In the genomic region with DNA sequence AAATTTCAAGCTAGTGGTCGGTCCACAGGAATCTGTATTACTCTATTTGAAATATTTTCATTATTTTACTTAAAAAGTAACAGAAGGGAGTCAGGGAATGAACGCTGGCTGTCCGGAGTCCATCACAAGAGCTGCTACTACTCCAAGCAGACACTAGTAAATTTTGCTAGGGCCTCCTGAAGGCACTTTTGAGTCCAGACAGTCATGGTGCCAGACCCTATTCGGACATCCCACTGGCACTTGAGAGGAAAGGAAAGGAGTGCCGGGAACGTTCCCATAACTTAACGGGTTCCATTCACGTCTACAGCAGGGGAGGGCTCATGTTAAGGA, we compare ENCODE assay signal across 8 cellular contexts. TPM values are rescaled to one million over a fixed set of nuclear protein-coding genes. Genes with fewer than 3 reads are reported as not detected.
A peak's percentile ranks its signal among the peaks of the same experiment; 100 is the strongest.
DNase-seq lines count a peak whose midpoint lies in the region; ATAC-seq and TF ChIP-seq lines count a peak whose summit lies in the region.

No MANE protein-coding gene starts in this region.

- TSS peak; percentile 86 for BruUV-seq in OCI-LY7 (replicated peaks; lab: Mats Ljungman, UMichigan)

- H3K27me3 ChIP-seq in esophagus (ENCODE audit: control insufficient read depth in 1 of 2, insufficient read depth in 2 of 2, low read length in 2 of 2) (no peaks in the 10 kb centered on the region), rectal smooth muscle tissue (ENCODE audit: control insufficient read depth, insufficient read depth, low read length) (no peaks in the 10 kb centered on the region)

- H3K9me3 ChIP-seq in OCI-LY7 (ENCODE audit: low read length) (no peaks in the 10 kb centered on the region), esophagus (ENCODE audit: control insufficient read depth in 2 of 2, insufficient read depth in 1 of 2, low read depth in 1 of 2, low read length in 1 of 2) (no peaks in the 10 kb centered on the region)

- peaks cover 49% of the 10 kb centered on the region for H3K4me1 Mint-ChIP-seq in activated CD8-positive, alpha-beta memory T cell treated with anti-CD3 and anti-CD28 coated beads, Interleukin-2, amount 10 ng/mL, durations not matched to agents 7 days and 5 days

- H2AFZ ChIP-seq in OCI-LY7 (ENCODE audit: low read length): peak overlapping the region; percentile 99

- peak overlapping the region; percentile 86 for H3K9ac ChIP-seq in rectal smooth muscle tissue (ENCODE audit: low read length)

- H3K27ac Mint-ChIP-seq in activated CD8-positive, alpha-beta memory T cell treated with anti-CD3 and anti-CD28 coated beads, Interleukin-2, amount 10 ng/mL, durations not matched to agents 7 days and 5 days: peak overlapping the region; percentile 95

- peaks cover 27% of the 10 kb centered on the region for H3K4me1 ChIP-seq in OCI-LY7 (ENCODE audit: insufficient read depth, low read length, poor library complexity, severe bottlenecking)
- H3K4me1 ChIP-seq in esophagus (ENCODE audit: control insufficient read depth in 2 of 2, insufficient read depth in 2 of 2, low read length in 1 of 2): no peaks in the 10 kb centered on the region
- H3K4me1 ChIP-seq in rectal smooth muscle tissue (ENCODE audit: control insufficient read depth, insufficient read depth, low read length): peaks cover 4% of the 10 kb centered on the region

- peaks cover 8% of the 10 kb centered on the region for H4K20me1 ChIP-seq in OCI-LY7 (ENCODE audit: insufficient read depth, low read length)

- POLR2A ChIA-PET in OCI-LY7 (lab: Charles Lee): interaction anchor here (0.8 to 2.3 kb wide), 10 partner anchors 10 to 465 kb away, joined by 3 to 8 read pairs (median 4); partner anchors contain the start of gene SNRPG

- no peaks in the 10 kb centered on the region for H3K9me3 Mint-ChIP-seq in activated CD8-positive, alpha-beta memory T cell treated with anti-CD3 and anti-CD28 coated beads, Interleukin-2, amount 10 ng/mL, durations not matched to agents 7 days and 5 days (ENCODE audit: low read depth)

- H3K27ac ChIP-seq in OCI-LY7 (ENCODE audit: low read depth, low read length, poor library complexity, severe bottlenecking) (peak overlapping the region; percentile 65), esophagus (ENCODE audit: low read depth in 2 of 2, low read length in 1 of 2) (peak overlapping the region; percentile 96 to 97), rectal smooth muscle tissue (ENCODE audit: low read depth, low read length) (peak overlapping the region; percentile 99)

- intact Hi-C loops in OCI-LY7 (cut with micrococcal nuclease; ENCODE audit: unreplicated experiment): loop anchor here (10.0 kb wide), 1 partner anchor 184 kb away; the partner anchor contains the start of gene AAK1

- WGBS in esophagus, 2 donors: 15% methylated on average over 8 of the region's 8 CpGs

- DNase-seq in activated CD8-positive, alpha-beta memory T cell treated with anti-CD3 and anti-CD28 coated beads, Interleukin-2, amount 10 ng/mL, durations not matched to agents 7 days and 5 days: no peak
- no peak for DNase-seq in activated CD8-positive, alpha-beta memory T cell treated with anti-CD3 and anti-CD28 coated beads for 24 hours
- DNase-seq in OCI-LY7 (ENCODE audit: low spot score) (no peak), NCI-H446 (lab: John Stamatoyannopoulos, UW) (no peak), DMS114 treated with DMSO at 0.1 percent for 48 hours (lab: John Stamatoyannopoulos, UW; ENCODE audit: unreplicated experiment) (no peak)

- H3K4me3 ChIP-seq in OCI-LY7 (ENCODE audit: low read depth, low read length, poor library complexity, severe bottlenecking) (peak overlapping the region; percentile 94), esophagus (ENCODE audit: low read depth in 1 of 2, low read length in 2 of 2) (peak overlapping the region; percentile 77 to 99), rectal smooth muscle tissue (ENCODE audit: low read length) (peak overlapping the region; percentile 76)

- H3K4me3 Mint-ChIP-seq in activated CD8-positive, alpha-beta memory T cell treated with anti-CD3 and anti-CD28 coated beads, Interleukin-2, amount 10 ng/mL, durations not matched to agents 7 days and 5 days: peak overlapping the region; percentile 88

- no peak for TF ChIP-seq CTCF in OCI-LY7 (conservative IDR thresholded peaks at IDR 0.05; ENCODE audit: low read length)

- H3K9me2 ChIP-seq in OCI-LY7 (ENCODE audit: insufficient read depth, low read length): no peaks in the 10 kb centered on the region

- H3K27me3 Mint-ChIP-seq in activated CD8-positive, alpha-beta memory T cell treated with anti-CD3 and anti-CD28 coated beads, Interleukin-2, amount 10 ng/mL, durations not matched to agents 7 days and 5 days: no peaks in the 10 kb centered on the region

- H3K36me3 ChIP-seq in OCI-LY7 (ENCODE audit: insufficient read depth, low read length): peaks cover 26% of the 10 kb centered on the region
- H3K36me3 ChIP-seq in esophagus (ENCODE audit: control insufficient read depth in 2 of 2, insufficient read depth in 2 of 2, low read length in 1 of 2): no peaks in the 10 kb centered on the region
- no peaks in the 10 kb centered on the region for H3K36me3 ChIP-seq in rectal smooth muscle tissue (ENCODE audit: control insufficient read depth, insufficient read depth, low read length)

- H3K79me2 ChIP-seq in OCI-LY7 (ENCODE audit: insufficient read depth, low read depth, low read length): peaks cover 39% of the 10 kb centered on the region

- peak overlapping the region; percentile 90 for H3K4me2 ChIP-seq in OCI-LY7 (ENCODE audit: low read length)

- CTCF ChIA-PET in activated CD8-positive, alpha-beta memory T cell treated with anti-CD3 and anti-CD28 coated beads, Interleukin-2, amount 10 ng/mL, durations not matched to agents 7 days and 5 days (lab: Charles Lee): interaction anchor here (1.0 to 3.7 kb wide), 6 partner anchors 8 to 268 kb away, joined by 3 to 26 read pairs (median 4); partner anchors contain the start of gene ANXA4
- CTCF ChIA-PET in OCI-LY7 (lab: Charles Lee; ENCODE audit: unreplicated experiment): no interaction called here

- H3K36me3 Mint-ChIP-seq in activated CD8-positive, alpha-beta memory T cell treated with anti-CD3 and anti-CD28 coated beads, Interleukin-2, amount 10 ng/mL, durations not matched to agents 7 days and 5 days: peaks cover 24% of the 10 kb centered on the region

- no peak for ATAC-seq in activated CD8-positive, alpha-beta memory T cell treated with anti-CD3 and anti-CD28 coated beads, Interleukin-2, amount 10 ng/mL, durations not matched to agents 7 days and 5 days
- no peak for ATAC-seq in GM19452 (IDR thresholded peaks at IDR 0.05; ENCODE audit: unreplicated experiment)

RNA-seq across cellular contexts. Expression of gene GMCL1, which starts 0.6 kb away (rescaled TPM):
- total RNA-seq in activated CD8-positive, alpha-beta memory T cell treated with anti-CD3 and anti-CD28 coated beads, Interleukin-2, amount 10 ng/mL, durations not matched to agents 7 days and 5 days: 10 to 100 TPM; 26.5 to 32.6 TPM
- total RNA-seq in OCI-LY7 (2014; rRNA removed; shearing (Covaris generic)): 11.9 and 14.4 TPM in 2 replicates
- total RNA-seq in OCI-LY7 (2022): 25.9 and 28.2 TPM in 2 replicates
- polyA plus RNA-seq in esophagus: 1 to 10 TPM; 3.6 to 5.7 TPM
